8 cellular contexts compared by ENCODE assay signal in genomic region chr1:109740615-109741373, GRCh38. TPM values are rescaled to one million over a fixed set of nuclear protein-coding genes. Genes with fewer than 3 reads are reported as not detected.
DNase-seq lines count a peak whose midpoint lies in the region; ATAC-seq and TF ChIP-seq lines count a peak whose summit lies in the region.

TSS of gene GSTM3 (minus strand) at chr1:109741038. CDS start at chr1:109740287, 751 bp downstream.

- no peak for TF ChIP-seq CTCF in right atrium auricular region (IDR thresholded peaks at IDR 0.05)
- TF ChIP-seq CTCF in retinal pigment epithelial cell (conservative IDR thresholded peaks at IDR 0.05; ENCODE audit: low read depth, low read length): peak; percentile 6

- H3K4me3 Mint-ChIP-seq in activated CD8-positive, alpha-beta memory T cell treated with anti-CD3 and anti-CD28 coated beads, Interleukin-2, amount 10 ng/mL, durations not matched to agents 7 days and 5 days: peak within 1 kb of the TSS; percentile 70
- peak within 1 kb of the TSS; percentile 74 for H3K4me3 Mint-ChIP-seq in activated T-helper 17 cell treated with anti-CD3 and anti-CD28 coated beads, Interleukin-2, amount 50 U/mL, for 72 hours

- H3K4me1 ChIP-seq in right atrium auricular region: peaks cover 0 to 7% of the 10 kb centered on the region in 2 donors

- CTCF ChIA-PET in activated CD8-positive, alpha-beta memory T cell treated with anti-CD3 and anti-CD28 coated beads, Interleukin-2, amount 10 ng/mL, durations not matched to agents 7 days and 5 days (lab: Charles Lee): no interaction called here

- peaks cover 16% of the 10 kb centered on the region for H3K36me3 ChIP-seq in right atrium auricular region

- no peaks in the 10 kb centered on the region for H3K36me3 Mint-ChIP-seq in activated CD8-positive, alpha-beta memory T cell treated with anti-CD3 and anti-CD28 coated beads, Interleukin-2, amount 10 ng/mL, durations not matched to agents 7 days and 5 days
- peaks cover 16% of the 10 kb centered on the region for H3K36me3 Mint-ChIP-seq in activated T-helper 17 cell treated with anti-CD3 and anti-CD28 coated beads, Interleukin-2, amount 50 U/mL, for 72 hours (ENCODE audit: low read depth)

- no peaks in the 10 kb centered on the region for H3K27me3 ChIP-seq in right atrium auricular region

- H3K27ac ChIP-seq in right atrium auricular region: peak within 1 kb of the TSS; percentile 76 to 88

- DNase-seq in activated CD8-positive, alpha-beta memory T cell treated with anti-CD3 and anti-CD28 coated beads, Interleukin-2, amount 10 ng/mL, durations not matched to agents 7 days and 5 days: no peak
- DNase-seq in activated CD8-positive, alpha-beta memory T cell treated with anti-CD3 and anti-CD28 coated beads for 24 hours: no peak
- DNase-seq in right atrium auricular region (ENCODE audit: low spot score) (no peak), retinal pigment epithelial cell (ENCODE audit: low read depth) (no peak)
- DNase-seq in activated effector memory CD4-positive, alpha-beta T cell treated with Interleukin-2 at 50 U/mL for 16 hours: no peak

- peak within 1 kb of the TSS; percentile 67 to 88 for H3K4me3 ChIP-seq in right atrium auricular region
- H3K4me3 ChIP-seq in retinal pigment epithelial cell (ENCODE audit: low read length): peak within 1 kb of the TSS; percentile 74

- H3K9me3 Mint-ChIP-seq in activated CD8-positive, alpha-beta memory T cell treated with anti-CD3 and anti-CD28 coated beads, Interleukin-2, amount 10 ng/mL, durations not matched to agents 7 days and 5 days (ENCODE audit: low read depth): no peaks in the 10 kb centered on the region
- no peaks in the 10 kb centered on the region for H3K9me3 Mint-ChIP-seq in activated T-helper 17 cell treated with anti-CD3 and anti-CD28 coated beads, Interleukin-2, amount 50 U/mL, for 72 hours

- no peak within 1 kb of the TSS for H3K27ac Mint-ChIP-seq in activated CD8-positive, alpha-beta memory T cell treated with anti-CD3 and anti-CD28 coated beads, Interleukin-2, amount 10 ng/mL, durations not matched to agents 7 days and 5 days
- H3K27ac Mint-ChIP-seq in activated T-helper 17 cell treated with anti-CD3 and anti-CD28 coated beads, Interleukin-2, amount 50 U/mL, for 72 hours: peak within 1 kb of the TSS; percentile 42

- no peak for ATAC-seq in activated CD8-positive, alpha-beta memory T cell treated with anti-CD3 and anti-CD28 coated beads, Interleukin-2, amount 10 ng/mL, durations not matched to agents 7 days and 5 days
- peak; percentile 1 for ATAC-seq in activated T-helper 17 cell treated with anti-CD3 and anti-CD28 coated beads, Interleukin-2, amount 50 U/mL, for 72 hours (replicated peaks)
- ATAC-seq in HG03025 (IDR thresholded peaks at IDR 0.05; ENCODE audit: low FRiP score, unreplicated experiment) (no peak), GM21737 (IDR thresholded peaks at IDR 0.05; ENCODE audit: unreplicated experiment) (no peak)

- H3K27me3 Mint-ChIP-seq in activated CD8-positive, alpha-beta memory T cell treated with anti-CD3 and anti-CD28 coated beads, Interleukin-2, amount 10 ng/mL, durations not matched to agents 7 days and 5 days: peaks cover 52% of the 10 kb centered on the region
- no peaks in the 10 kb centered on the region for H3K27me3 Mint-ChIP-seq in activated T-helper 17 cell treated with anti-CD3 and anti-CD28 coated beads, Interleukin-2, amount 50 U/mL, for 72 hours

- peaks cover 12% of the 10 kb centered on the region for H3K4me1 Mint-ChIP-seq in activated CD8-positive, alpha-beta memory T cell treated with anti-CD3 and anti-CD28 coated beads, Interleukin-2, amount 10 ng/mL, durations not matched to agents 7 days and 5 days
- peaks cover 8% of the 10 kb centered on the region for H3K4me1 Mint-ChIP-seq in activated T-helper 17 cell treated with anti-CD3 and anti-CD28 coated beads, Interleukin-2, amount 50 U/mL, for 72 hours

- H3K9me3 ChIP-seq in right atrium auricular region: no peaks in the 10 kb centered on the region

RNA-seq across cellular contexts. Expression of gene GSTM3, which starts in this region (rescaled TPM):
- 1 to 10 TPM; 2.1 to 3.2 TPM for total RNA-seq in activated CD8-positive, alpha-beta memory T cell treated with anti-CD3 and anti-CD28 coated beads, Interleukin-2, amount 10 ng/mL, durations not matched to agents 7 days and 5 days
- 10 to 100 TPM in 1 of 2 donors, 1 to 10 TPM in 1; 8.9 to 30.2 TPM for total RNA-seq in activated T-helper 17 cell treated with anti-CD3 and anti-CD28 coated beads, Interleukin-2, amount 50 U/mL, for 72 hours
- total RNA-seq in right atrium auricular region: 100 to 1,000 TPM; 121 to 197 TPM
